In genomic region chr20:62032606-62033368, GRCh38 we compare ENCODE assay signal across 18 cellular contexts. TPM values are rescaled to one million over a fixed set of nuclear protein-coding genes. Genes with fewer than 3 reads are reported as not detected.
A peak's percentile ranks its signal among the peaks of the same experiment; 100 is the strongest.
DNase-seq lines count a peak whose midpoint lies in the region; ATAC-seq and TF ChIP-seq lines count a peak whose summit lies in the region.
"Had no signal": no experiment of that assay in that cellular context is flagged by ENCODE, and none has a peak within 500 bp of the region (broad histone marks: within the 10 kb centered on the region; RNA-seq: fewer than 3 reads in every experiment).

No MANE protein-coding gene starts in this region.

- H3K4me3 Mint-ChIP-seq in natural killer cell, result no peak overlapping the region
- H3K4me3 Mint-ChIP-seq in natural killer cell treated with Interleukin-12 subunit alpha and Interleukin-12 subunit beta and Interleukin-15 and Interleukin-18, amount 100 ng/mL, for 72 hours, result no peak overlapping the region
- H3K4me3 Mint-ChIP-seq: stimulated activated naive CD8-positive, alpha-beta T cell treated with anti-CD3 and anti-CD28 coated beads, Interleukin-15, Interleukin-2, amounts not matched to agents 100 ng/mL and 50 ng/mL, for 24 hours had no signal

- H3K27me3 ChIP-seq in upper lobe of right lung, result no peaks in the 10 kb centered on the region
- H3K27me3 ChIP-seq: cardiac muscle cell, sigmoid colon had no signal

- no peak for ATAC-seq in natural killer cell
- no peak for ATAC-seq in natural killer cell treated with Interleukin-12 subunit alpha and Interleukin-12 subunit beta and Interleukin-15 and Interleukin-18, amount 100 ng/mL, for 72 hours
- peak; percentile 91 for ATAC-seq in SK-N-SH treated with all-trans-retinoic acid at 6 μM for 48 hours
- ATAC-seq in left cardiac atrium, result peak; percentile 38 to 54
- peak; percentile 35 for ATAC-seq in upper lobe of right lung
- ATAC-seq: left colon had no signal

- TF ChIP-seq CTCF in natural killer cell (IDR thresholded peaks at IDR 0.05) (no peak), upper lobe of right lung (IDR thresholded peaks at IDR 0.05) (no peak)

- peaks cover 10% of the 10 kb centered on the region for H3K4me1 ChIP-seq in upper lobe of right lung

- no peaks in the 10 kb centered on the region for H3K9me3 Mint-ChIP-seq in natural killer cell
- H3K9me3 Mint-ChIP-seq in natural killer cell treated with Interleukin-12 subunit alpha and Interleukin-12 subunit beta and Interleukin-15 and Interleukin-18, amount 100 ng/mL, for 72 hours, result no peaks in the 10 kb centered on the region

- H3K4me3 ChIP-seq in upper lobe of right lung, result no peak overlapping the region
- H3K4me3 ChIP-seq: cardiac muscle cell, sigmoid colon had no signal

- intact Hi-C loops in natural killer cell (cut with micrococcal nuclease), result no loop called here
- intact Hi-C loops in left cardiac atrium (cut with DNase I), result loop anchor here in 1 of 2 donors (5.0 kb wide), 1 partner anchor 105 kb away; no protein-coding TSS in a partner anchor
- intact Hi-C loops in upper lobe of right lung (cut with DNase I), result no loop called here

- H3K4me1 Mint-ChIP-seq in natural killer cell, result peaks cover 48 to 64% of the 10 kb centered on the region in 2 donors
- H3K4me1 Mint-ChIP-seq in natural killer cell treated with Interleukin-12 subunit alpha and Interleukin-12 subunit beta and Interleukin-15 and Interleukin-18, amount 100 ng/mL, for 72 hours (ENCODE audit: low read depth in 2 of 2), result peaks cover 46 to 52% of the 10 kb centered on the region in 2 donors

- no peaks in the 10 kb centered on the region for H3K36me3 Mint-ChIP-seq in natural killer cell
- no peaks in the 10 kb centered on the region for H3K36me3 Mint-ChIP-seq in natural killer cell treated with Interleukin-12 subunit alpha and Interleukin-12 subunit beta and Interleukin-15 and Interleukin-18, amount 100 ng/mL, for 72 hours

- no peaks in the 10 kb centered on the region for H3K27me3 Mint-ChIP-seq in natural killer cell (ENCODE audit: low read depth in 2 of 2)
- no peaks in the 10 kb centered on the region for H3K27me3 Mint-ChIP-seq in natural killer cell treated with Interleukin-12 subunit alpha and Interleukin-12 subunit beta and Interleukin-15 and Interleukin-18, amount 100 ng/mL, for 72 hours
- H3K27me3 Mint-ChIP-seq: stimulated activated naive CD8-positive, alpha-beta T cell treated with anti-CD3 and anti-CD28 coated beads, Interleukin-15, Interleukin-2, amounts not matched to agents 100 ng/mL and 50 ng/mL, for 24 hours had no signal

- no peak overlapping the region for H3K27ac ChIP-seq in upper lobe of right lung
- H3K27ac ChIP-seq: cardiac muscle cell, sigmoid colon had no signal

- DNase-seq in natural killer cell (no peak), left cardiac atrium (no peak), upper lobe of right lung (no peak), globus pallidus (ENCODE audit: low spot score) (no peak), H4 (ENCODE audit: low spot score) (no peak), SIG-M5 treated with dmso at 0.1 percent for 504 hours (lab: John Stamatoyannopoulos, UW; ENCODE audit: unreplicated experiment) (no peak)
- DNase-seq in natural killer cell treated with Interleukin-12 subunit alpha and Interleukin-12 subunit beta and Interleukin-15 and Interleukin-18, amount 100 ng/mL, for 72 hours (ENCODE audit: low spot score), result no peak
- DNase-seq: activated CD4-positive, alpha-beta T cell treated with anti-CD3 and anti-CD28 coated beads for 1 hour; activated effector memory CD4-positive, alpha-beta T cell treated with Interleukin-2 at 50 U/mL for 16 hours; C1 segment of cervical spinal cord; HCEC 1CT; left colon; NCI-H2227 treated with DMSO at 0.1 percent for 48 hours; PC-3; sigmoid colon had no signal

- no peaks in the 10 kb centered on the region for H3K36me3 ChIP-seq in upper lobe of right lung
- H3K36me3 ChIP-seq: cardiac muscle cell, sigmoid colon had no signal

- H3K27ac Mint-ChIP-seq in natural killer cell, result peak overlapping the region; percentile 47 to 81
- peak overlapping the region in 1 of 2 donors; percentile 83 for H3K27ac Mint-ChIP-seq in natural killer cell treated with Interleukin-12 subunit alpha and Interleukin-12 subunit beta and Interleukin-15 and Interleukin-18, amount 100 ng/mL, for 72 hours

- H3K9me3 ChIP-seq in upper lobe of right lung, result no peaks in the 10 kb centered on the region
- H3K9me3 ChIP-seq: sigmoid colon had no signal

TF ChIP-seq in SK-N-SH treated with all-trans-retinoic acid at 6 μM for 48 hours, 23 proteins besides CTCF, POLR2A, EP300 and RAD21:
- no peak for TF ChIP-seq ZFP30 (CRISPR knock-in tag; IDR thresholded peaks at IDR 0.05)
- TF ChIP-seq TCF4 (CRISPR knock-in tag; IDR thresholded peaks at IDR 0.05; ENCODE audit: borderline replicate concordance), result peak; percentile 50; the same call in 1 of the 2 replicates

RNA-seq across cellular contexts. Expression of gene TAF4, which starts 32.9 kb away (rescaled TPM):
- total RNA-seq in natural killer cell (10 to 100 TPM; 30.0 to 35.1 (median 30.3) TPM), left cardiac atrium (1 to 10 TPM; 8.8 to 9.3 TPM), upper lobe of right lung (19.6 TPM)
- total RNA-seq in natural killer cell treated with Interleukin-12 subunit alpha and Interleukin-12 subunit beta and Interleukin-15 and Interleukin-18, amount 100 ng/mL, for 72 hours, result 10 to 100 TPM; 22.2 to 53.6 TPM
- 2.0 and 4.9 TPM in 2 replicates for total RNA-seq in H4 (2014; rRNA removed; shearing (Covaris generic))

Comparison
In these comparisons a context has a peak if more than half of its experiments do, and no peak if none do; other contexts are left out.
1. ATAC-seq: peak in SK-N-SH treated with all-trans-retinoic acid at 6 μM for 48 hours (single experiment), left cardiac atrium (2 of 2) and upper lobe of right lung (single experiment); none in natural killer cell (0 of 3) and natural killer cell treated with Interleukin-12 subunit alpha and Interleukin-12 subunit beta and Interleukin-15 and Interleukin-18, amount 100 ng/mL, for 72 hours (0 of 2).